26 cellular contexts compared by ENCODE assay signal in genomic region chr19:55686311-55687050, GRCh38. TPM values are rescaled to one million over a fixed set of nuclear protein-coding genes. Genes with fewer than 3 reads are reported as not detected.
DNase-seq lines count a peak whose midpoint lies in the region; ATAC-seq and TF ChIP-seq lines count a peak whose summit lies in the region.
"Had no signal": no experiment of that assay in that cellular context is flagged by ENCODE, and none has a peak within 500 bp of the region (broad histone marks: within the 10 kb centered on the region; RNA-seq: fewer than 3 reads in every experiment).

No MANE protein-coding gene starts in this region.

- H3K4me1 ChIP-seq in left lung = peaks cover 0 to 19% of the 10 kb centered on the region in 2 donors
- H3K4me1 ChIP-seq: ascending aorta had no signal

- no peak overlapping the region for H3K27ac ChIP-seq in left lung
- H3K27ac ChIP-seq: ascending aorta, sigmoid colon had no signal

- intact Hi-C loops in left lung (cut with DNase I) = no loop called here

- ATAC-seq in activated naive CD4-positive, alpha-beta T cell treated with anti-CD3 and anti-CD28 coated beads, Interleukin-2, amount 50 U/mL, for 72 hours = no peak
- no peak for ATAC-seq in activated T-helper 17 cell treated with anti-CD3 and anti-CD28 coated beads, Interleukin-2, amount 50 U/mL, for 72 hours (replicated peaks)
- no peak for ATAC-seq in left lung
- ATAC-seq in stimulated activated effector memory CD8-positive, alpha-beta T cell treated with anti-CD3 and anti-CD28 coated beads, Interleukin-12 subunit alpha, Interleukin-12 subunit beta, amount 100 ng/mL, for 72 hours = no peak

- H3K9me3 Mint-ChIP-seq in activated naive CD4-positive, alpha-beta T cell treated with anti-CD3 and anti-CD28 coated beads, Interleukin-2, amount 50 U/mL, for 72 hours = no peaks in the 10 kb centered on the region
- no peaks in the 10 kb centered on the region for H3K9me3 Mint-ChIP-seq in activated T-helper 17 cell treated with anti-CD3 and anti-CD28 coated beads, Interleukin-2, amount 50 U/mL, for 72 hours
- H3K9me3 Mint-ChIP-seq in stimulated activated effector memory CD8-positive, alpha-beta T cell treated with anti-CD3 and anti-CD28 coated beads, Interleukin-12 subunit alpha, Interleukin-12 subunit beta, amount 100 ng/mL, for 72 hours = no peaks in the 10 kb centered on the region
- no peaks in the 10 kb centered on the region for H3K9me3 Mint-ChIP-seq in HFFc6
- H3K9me3 Mint-ChIP-seq: activated T-helper 1 cell treated with anti-CD3 and anti-CD28 coated beads, Interleukin-12 subunit alpha, Interleukin-12 subunit beta, Interleukin-2, Interleukin-4 antibody, amounts not matched to agents 30 ng/mL and 10 ng/mL and 1 ng/mL, durations not matched to agents 14 hours and 24 hours and 36 hours; immature natural killer cell; nephron; T-helper 1 cell treated with Interleukin-12 subunit alpha and Interleukin-12 subunit beta and Interleukin-4 antibody, amounts not matched to agents 30 μg/mL and 1 μg/mL, for 36 hours had no signal

- H3K4me3 ChIP-seq in left lung = no peak overlapping the region
- H3K4me3 ChIP-seq: ascending aorta, sigmoid colon had no signal

- no peaks in the 10 kb centered on the region for H3K4me1 Mint-ChIP-seq in activated T-helper 17 cell treated with anti-CD3 and anti-CD28 coated beads, Interleukin-2, amount 50 U/mL, for 72 hours
- H3K4me1 Mint-ChIP-seq in stimulated activated effector memory CD8-positive, alpha-beta T cell treated with anti-CD3 and anti-CD28 coated beads, Interleukin-12 subunit alpha, Interleukin-12 subunit beta, amount 100 ng/mL, for 72 hours = peaks cover 24% of the 10 kb centered on the region
- peaks cover 3% of the 10 kb centered on the region; the same call in 1 of the 2 replicates for H3K4me1 Mint-ChIP-seq in HFFc6 (ENCODE audit: low read depth)

- no peaks in the 10 kb centered on the region for H3K27me3 ChIP-seq in left lung
- H3K27me3 ChIP-seq: ascending aorta, sigmoid colon had no signal

- DNase-seq in activated naive CD4-positive, alpha-beta T cell treated with anti-CD3 and anti-CD28 coated beads, Interleukin-2, amount 50 U/mL, for 72 hours (ENCODE audit: low spot score in 2 of 2) = no peak
- no peak for DNase-seq in activated naive CD4-positive, alpha-beta T cell treated with Interleukin-2 at 50 U/mL for 16 hours
- DNase-seq in left lung = peak; percentile 27 to 70
- DNase-seq in stimulated activated effector memory CD8-positive, alpha-beta T cell treated with anti-CD3 and anti-CD28 coated beads, Interleukin-12 subunit alpha, Interleukin-12 subunit beta, amount 100 ng/mL, for 72 hours (ENCODE audit: low spot score in 2 of 2) = no peak
- no peak for DNase-seq in foreskin melanocyte
- no peak for DNase-seq in HFFc6
- DNase-seq in NCI-H748 treated with DMSO at 0.1 percent for 48 hours (lab: John Stamatoyannopoulos, UW) = no peak
- DNase-seq: activated CD4-positive, alpha-beta T cell treated with anti-CD3 and anti-CD28 coated beads for 48 hours; cerebellar nuclear complex; DMS79; erythroblast; GF-D8; GOT3; immature natural killer cell; Karpas-422; MV-4-11; NCI-H1694 treated with DMSO at 0.1 percent for 48 hours; NCI-H2171 treated with DMSO at 0.1 percent for 48 hours; NCI-H526; sigmoid colon had no signal

- no peak for TF ChIP-seq CTCF in left lung (IDR thresholded peaks at IDR 0.05)
- no peak for TF ChIP-seq CTCF in HFFc6 (IDR thresholded peaks at IDR 0.05)

- H3K9me3 ChIP-seq in left lung = no peaks in the 10 kb centered on the region
- H3K9me3 ChIP-seq: ascending aorta, sigmoid colon had no signal

- H3K4me3 Mint-ChIP-seq in activated T-helper 17 cell treated with anti-CD3 and anti-CD28 coated beads, Interleukin-2, amount 50 U/mL, for 72 hours = no peak overlapping the region
- H3K4me3 Mint-ChIP-seq in stimulated activated effector memory CD8-positive, alpha-beta T cell treated with anti-CD3 and anti-CD28 coated beads, Interleukin-12 subunit alpha, Interleukin-12 subunit beta, amount 100 ng/mL, for 72 hours = no peak overlapping the region
- H3K4me3 Mint-ChIP-seq in HFFc6 = no peak overlapping the region
- H3K4me3 Mint-ChIP-seq: activated naive CD8-positive, alpha-beta T cell; activated T-helper 1 cell treated with anti-CD3 and anti-CD28 coated beads, Interleukin-12 subunit alpha, Interleukin-12 subunit beta, Interleukin-2, Interleukin-4 antibody, amounts not matched to agents 30 ng/mL and 10 ng/mL and 1 ng/mL, durations not matched to agents 14 hours and 24 hours and 36 hours; immature natural killer cell; T-helper 1 cell treated with Interleukin-12 subunit alpha and Interleukin-12 subunit beta and Interleukin-4 antibody, amounts not matched to agents 30 μg/mL and 1 μg/mL, for 36 hours had no signal

- H3K27me3 Mint-ChIP-seq in activated T-helper 17 cell treated with anti-CD3 and anti-CD28 coated beads, Interleukin-2, amount 50 U/mL, for 72 hours = no peaks in the 10 kb centered on the region
- peaks cover 3% of the 10 kb centered on the region for H3K27me3 Mint-ChIP-seq in HFFc6 (ENCODE audit: insufficient read depth)
- H3K27me3 Mint-ChIP-seq: activated naive CD8-positive, alpha-beta T cell had no signal

- H3K27ac Mint-ChIP-seq in activated naive CD4-positive, alpha-beta T cell treated with anti-CD3 and anti-CD28 coated beads, Interleukin-2, amount 50 U/mL, for 72 hours = peak overlapping the region; percentile 44 to 59
- peak overlapping the region; percentile 19 for H3K27ac Mint-ChIP-seq in activated T-helper 17 cell treated with anti-CD3 and anti-CD28 coated beads, Interleukin-2, amount 50 U/mL, for 72 hours
- H3K27ac Mint-ChIP-seq in stimulated activated effector memory CD8-positive, alpha-beta T cell treated with anti-CD3 and anti-CD28 coated beads, Interleukin-12 subunit alpha, Interleukin-12 subunit beta, amount 100 ng/mL, for 72 hours = peak overlapping the region; percentile 81
- no peak overlapping the region; the same call in 1 of the 2 replicates for H3K27ac Mint-ChIP-seq in HFFc6
- H3K27ac Mint-ChIP-seq: activated naive CD8-positive, alpha-beta T cell; activated T-helper 1 cell treated with anti-CD3 and anti-CD28 coated beads, Interleukin-12 subunit alpha, Interleukin-12 subunit beta, Interleukin-2, Interleukin-4 antibody, amounts not matched to agents 30 ng/mL and 10 ng/mL and 1 ng/mL, durations not matched to agents 14 hours and 24 hours and 36 hours; T-helper 1 cell treated with Interleukin-12 subunit alpha and Interleukin-12 subunit beta and Interleukin-4 antibody, amounts not matched to agents 30 μg/mL and 1 μg/mL, for 36 hours had no signal

- H3K36me3 ChIP-seq in left lung = peaks cover 0 to 100% of the 10 kb centered on the region in 2 donors

- H3K36me3 Mint-ChIP-seq in activated naive CD4-positive, alpha-beta T cell treated with anti-CD3 and anti-CD28 coated beads, Interleukin-2, amount 50 U/mL, for 72 hours = no peaks in the 10 kb centered on the region
- peaks cover 65% of the 10 kb centered on the region for H3K36me3 Mint-ChIP-seq in activated T-helper 17 cell treated with anti-CD3 and anti-CD28 coated beads, Interleukin-2, amount 50 U/mL, for 72 hours (ENCODE audit: low read depth)
- peaks cover 80% of the 10 kb centered on the region for H3K36me3 Mint-ChIP-seq in stimulated activated effector memory CD8-positive, alpha-beta T cell treated with anti-CD3 and anti-CD28 coated beads, Interleukin-12 subunit alpha, Interleukin-12 subunit beta, amount 100 ng/mL, for 72 hours
- H3K36me3 Mint-ChIP-seq in HFFc6 (ENCODE audit: low read depth) = no peaks in the 10 kb centered on the region
- H3K36me3 Mint-ChIP-seq: activated naive CD8-positive, alpha-beta T cell; immature natural killer cell had no signal

RNA-seq across cellular contexts. Expression of gene EPN1, which starts 11.5 kb away (rescaled TPM):
- 10 to 100 TPM; 23.1 to 46.4 TPM for total RNA-seq in activated naive CD4-positive, alpha-beta T cell treated with anti-CD3 and anti-CD28 coated beads, Interleukin-2, amount 50 U/mL, for 72 hours
- 10 to 100 TPM; 29.2 to 45.1 TPM for total RNA-seq in activated T-helper 17 cell treated with anti-CD3 and anti-CD28 coated beads, Interleukin-2, amount 50 U/mL, for 72 hours
- total RNA-seq in left lung = 100 to 1,000 TPM; 114 to 120 TPM
- 100 to 1,000 TPM; 176 to 191 (median 185) TPM for total RNA-seq in HFFc6 (2021; fragmentation: NEBNext Ultra II Directional; extraction: Animal tissue kit (Norgen Biotek cat#: 25700))

RNA-seq across cellular contexts. Expression of gene U2AF2, which starts 31.6 kb away (rescaled TPM):
- total RNA-seq in activated naive CD4-positive, alpha-beta T cell treated with anti-CD3 and anti-CD28 coated beads, Interleukin-2, amount 50 U/mL, for 72 hours = 100 to 1,000 TPM; 270 to 312 TPM
- total RNA-seq in activated T-helper 17 cell treated with anti-CD3 and anti-CD28 coated beads, Interleukin-2, amount 50 U/mL, for 72 hours = 100 to 1,000 TPM; 254 to 333 TPM
- total RNA-seq in left lung = 100 to 1,000 TPM; 123 to 145 TPM
- 100 to 1,000 TPM; 212 to 241 (median 226) TPM for total RNA-seq in HFFc6 (2021; fragmentation: NEBNext Ultra II Directional; extraction: Animal tissue kit (Norgen Biotek cat#: 25700))

RNA-seq across cellular contexts. Expression of gene CCDC106, which starts 38.5 kb away (rescaled TPM):
- total RNA-seq in activated naive CD4-positive, alpha-beta T cell treated with anti-CD3 and anti-CD28 coated beads, Interleukin-2, amount 50 U/mL, for 72 hours = 10 to 100 TPM in 1 of 2 donors, 1 to 10 TPM in 1; 2.9 to 13.6 TPM
- total RNA-seq in activated T-helper 17 cell treated with anti-CD3 and anti-CD28 coated beads, Interleukin-2, amount 50 U/mL, for 72 hours = 1 to 10 TPM; 2.4 to 2.6 TPM
- 10 to 100 TPM in 1 of 2 donors, 1 to 10 TPM in 1; 9.7 to 15.1 TPM for total RNA-seq in left lung
- 10 to 100 TPM; 12.9 to 17.4 (median 14.0) TPM for total RNA-seq in HFFc6 (2021; fragmentation: NEBNext Ultra II Directional; extraction: Animal tissue kit (Norgen Biotek cat#: 25700))

RNA-seq across cellular contexts. Expression of gene ZNF581, which starts 43.0 kb away (rescaled TPM):
- 10 to 100 TPM; 39.9 to 40.0 TPM for total RNA-seq in activated naive CD4-positive, alpha-beta T cell treated with anti-CD3 and anti-CD28 coated beads, Interleukin-2, amount 50 U/mL, for 72 hours
- total RNA-seq in activated T-helper 17 cell treated with anti-CD3 and anti-CD28 coated beads, Interleukin-2, amount 50 U/mL, for 72 hours = 10 to 100 TPM; 26.4 to 35.6 TPM
- total RNA-seq in left lung = 10 to 100 TPM; 14.5 to 19.5 TPM
- 10 to 100 TPM; 20.1 to 25.8 (median 21.9) TPM for total RNA-seq in HFFc6 (2021; fragmentation: NEBNext Ultra II Directional; extraction: Animal tissue kit (Norgen Biotek cat#: 25700))

RNA-seq across cellular contexts. Expression of gene ZNF580, which starts 45.7 kb away (rescaled TPM):
- total RNA-seq in activated naive CD4-positive, alpha-beta T cell treated with anti-CD3 and anti-CD28 coated beads, Interleukin-2, amount 50 U/mL, for 72 hours = 10 to 100 TPM; 18.2 to 33.9 TPM
- 10 to 100 TPM; 21.9 to 22.2 TPM for total RNA-seq in activated T-helper 17 cell treated with anti-CD3 and anti-CD28 coated beads, Interleukin-2, amount 50 U/mL, for 72 hours
- 10 to 100 TPM; 33.8 to 34.7 TPM for total RNA-seq in left lung
- 10 to 100 TPM; 51.0 to 60.5 (median 57.7) TPM for total RNA-seq in HFFc6 (2021; fragmentation: NEBNext Ultra II Directional; extraction: Animal tissue kit (Norgen Biotek cat#: 25700))

Comparison
In these comparisons a context has a peak if more than half of its experiments do, and no peak if none do; other contexts are left out.
1. DNase-seq: peak in left lung (2 of 2); none in activated naive CD4-positive, alpha-beta T cell treated with anti-CD3 and anti-CD28 coated beads, Interleukin-2, amount 50 U/mL, for 72 hours (0 of 2), activated naive CD4-positive, alpha-beta T cell treated with Interleukin-2 at 50 U/mL for 16 hours (single experiment), stimulated activated effector memory CD8-positive, alpha-beta T cell treated with anti-CD3 and anti-CD28 coated beads, Interleukin-12 subunit alpha, Interleukin-12 subunit beta, amount 100 ng/mL, for 72 hours (0 of 2), foreskin melanocyte (single experiment), HFFc6 (single experiment) and NCI-H748 treated with DMSO at 0.1 percent for 48 hours (single experiment).